Comparison of ENCODE assay signal across 1 cellular context in the genomic region with DNA sequence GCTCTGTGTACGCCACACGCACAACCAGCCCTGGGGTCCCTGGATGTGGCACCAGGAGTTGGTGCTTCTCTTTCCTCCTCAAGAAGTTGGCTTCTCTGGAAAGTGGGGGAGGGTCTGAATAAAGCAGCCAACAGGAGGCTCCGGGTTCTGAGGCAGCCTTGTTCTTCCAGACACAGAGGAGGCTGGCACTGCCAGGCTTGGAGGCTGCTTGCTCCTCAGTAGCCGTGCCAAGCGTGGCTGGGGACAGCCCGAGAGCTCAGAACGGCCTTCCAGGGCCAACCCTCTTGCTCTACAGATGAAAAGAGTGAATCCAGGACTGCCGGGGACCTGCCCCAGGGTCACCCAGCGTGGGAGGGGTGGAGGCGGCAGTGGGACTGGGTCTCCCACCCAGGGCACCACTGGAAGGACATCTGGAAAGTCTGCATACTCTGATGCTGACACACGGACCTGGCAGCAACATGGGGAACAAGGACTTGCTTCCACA.
TF ChIP-seq lines count a peak whose summit lies in the region.

No MANE protein-coding gene starts in this region.

TF ChIP-seq in H1, 55 proteins besides CTCF, POLR2A, EP300 and RAD21 (continued from another document):
- TF ChIP-seq, protein P1, sequence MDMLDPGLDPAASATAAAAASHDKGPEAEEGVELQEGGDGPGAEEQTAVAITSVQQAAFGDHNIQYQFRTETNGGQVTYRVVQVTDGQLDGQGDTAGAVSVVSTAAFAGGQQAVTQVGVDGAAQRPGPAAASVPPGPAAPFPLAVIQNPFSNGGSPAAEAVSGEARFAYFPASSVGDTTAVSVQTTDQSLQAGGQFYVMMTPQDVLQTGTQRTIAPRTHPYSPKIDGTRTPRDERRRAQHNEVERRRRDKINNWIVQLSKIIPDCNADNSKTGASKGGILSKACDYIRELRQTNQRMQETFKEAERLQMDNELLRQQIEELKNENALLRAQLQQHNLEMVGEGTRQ (IDR thresholded peaks at IDR 0.05; ENCODE audit: low read length) = no peak
